Comparison of ENCODE assay signal across 14 cellular contexts in the genomic region with DNA sequence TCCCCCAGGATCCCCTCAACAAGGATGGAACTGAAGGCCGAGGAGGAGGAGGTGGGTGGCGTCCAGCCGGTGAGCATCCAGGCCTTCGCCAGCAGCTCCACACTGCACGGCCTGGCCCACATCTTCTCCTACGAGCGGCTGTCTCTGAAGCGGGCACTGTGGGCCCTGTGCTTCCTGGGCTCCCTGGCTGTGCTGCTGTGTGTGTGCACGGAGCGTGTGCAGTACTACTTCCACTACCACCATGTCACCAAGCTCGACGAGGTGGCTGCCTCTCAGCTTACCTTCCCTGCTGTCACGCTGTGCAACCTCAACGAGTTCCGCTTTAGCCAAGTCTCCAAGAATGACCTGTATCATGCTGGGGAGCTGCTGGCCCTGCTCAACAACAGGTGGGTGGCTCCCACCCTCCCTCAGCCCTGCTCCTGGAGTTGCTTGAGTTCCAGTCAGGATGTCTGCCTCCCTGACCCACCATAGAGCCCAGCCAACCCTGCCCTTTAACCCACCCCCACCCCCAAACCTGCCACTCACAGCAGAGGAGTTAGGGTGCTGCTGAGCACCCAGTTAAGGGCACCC. TPM values are rescaled to one million over a fixed set of nuclear protein-coding genes. Genes with fewer than 3 reads are reported as not detected.
DNase-seq lines count a peak whose midpoint lies in the region; ATAC-seq, FAIRE-seq and TF ChIP-seq lines count a peak whose summit lies in the region.
"Had no signal": no experiment of that assay in that cellular context is flagged by ENCODE, and none has a peak within 500 bp of the region (broad histone marks: within the 10 kb centered on the region; RNA-seq: fewer than 3 reads in every experiment).

No MANE protein-coding gene starts in this region.

- H3K4me3 Mint-ChIP-seq in activated naive CD8-positive, alpha-beta T cell treated with anti-CD3 and anti-CD28 coated beads for 36 hours: peak overlapping the region; percentile 82

- peaks cover 45% of the 10 kb centered on the region for H3K4me1 Mint-ChIP-seq in activated naive CD8-positive, alpha-beta T cell treated with anti-CD3 and anti-CD28 coated beads for 36 hours

- POLR2A ChIA-PET in SK-N-SH (lab: Yijun Ruan, JAX): interaction anchor here (0.5 to 1.2 kb wide), 2 partner anchors 37 to 75 kb away, joined by 3 to 4 read pairs; no protein-coding TSS in a partner anchor

- no peak for DNase-seq in SK-N-SH
- DNase-seq in HTR-8/SVneo (ENCODE audit: insufficient read length, low spot score): no peak
- peak; percentile 51 for DNase-seq in activated naive CD8-positive, alpha-beta T cell treated with anti-CD3 and anti-CD28 coated beads for 36 hours
- no peak for DNase-seq in neuronal stem cell (ENCODE audit: low spot score)
- no peak for DNase-seq in NCI-H2171 treated with DMSO at 0.1 percent for 48 hours (lab: John Stamatoyannopoulos, UW)
- DNase-seq: ACHN, activated gamma-delta T cell treated with Interleukin-2 at 50 U/mL for 16 hours, PC-9 had no signal

- no peak overlapping the region for H3K18ac ChIP-seq in neuronal stem cell (ENCODE audit: low read length)

- no peak overlapping the region for H3K4me3 ChIP-seq in SK-N-SH (ENCODE audit: low read depth in 2 of 2, low read length in 1 of 2)
- H3K4me3 ChIP-seq in neuronal stem cell (ENCODE audit: low read length in 2 of 2): peak overlapping the region in 1 of 2 donors; percentile 9

- H3K27me3 Mint-ChIP-seq in activated naive CD8-positive, alpha-beta T cell treated with anti-CD3 and anti-CD28 coated beads for 36 hours: peaks cover 11% of the 10 kb centered on the region

- no peak overlapping the region for H4K91ac ChIP-seq in neuronal stem cell (ENCODE audit: low read depth, low read length, poor library complexity)

- H3K79me2 ChIP-seq in SK-N-SH (ENCODE audit: insufficient read depth): no peaks in the 10 kb centered on the region

- TF ChIP-seq RAD21 in SK-N-SH (IDR thresholded peaks at IDR 0.05; ENCODE audit: low read length): no peak

- H3K9me3 ChIP-seq in SK-N-SH (no peaks in the 10 kb centered on the region), neuronal stem cell (replicated peaks in 1 of 2; ENCODE audit: control insufficient read depth in 2 of 2, insufficient read depth in 1 of 2, low read depth in 1 of 2, low read length in 2 of 2) (no peaks in the 10 kb centered on the region)
- H3K9me3 ChIP-seq: tibial nerve had no signal

- H3K27ac ChIP-seq in SK-N-SH (ENCODE audit: low read depth in 2 of 2, low read length in 1 of 2) (no peak overlapping the region), neuronal stem cell (replicated peaks; ENCODE audit: low read length) (no peak overlapping the region)
- H3K27ac ChIP-seq: PC-9, tibial nerve had no signal

- H2BK12ac ChIP-seq in neuronal stem cell (ENCODE audit: low read length): no peak overlapping the region

- H2BK120ac ChIP-seq in neuronal stem cell (ENCODE audit: low read depth, low read length): no peak overlapping the region

- no peaks in the 10 kb centered on the region for H3K9me2 ChIP-seq in SK-N-SH

- H3K79me1 ChIP-seq in neuronal stem cell (ENCODE audit: low read depth, low read length): peaks cover 1% of the 10 kb centered on the region

- peaks cover 7% of the 10 kb centered on the region for H3F3A ChIP-seq in SK-N-SH (replicated peaks; ENCODE audit: insufficient read depth)

- no peak for ATAC-seq in SK-N-SH treated with all-trans-retinoic acid at 6 μM for 48 hours
- no peak for ATAC-seq in HG02763 (IDR thresholded peaks at IDR 0.05; ENCODE audit: unreplicated experiment)
- ATAC-seq in HG03442 (IDR thresholded peaks at IDR 0.05; ENCODE audit: unreplicated experiment): no peak

- H3K4me1 ChIP-seq in SK-N-SH (ENCODE audit: control insufficient read depth in 1 of 2, insufficient read depth in 2 of 2, low read depth in 1 of 2, low read length in 1 of 2): peaks cover 7 to 41% of the 10 kb centered on the region in 2 experiments; a peak in 2 of 4 replicates
- H3K4me1 ChIP-seq in neuronal stem cell (ENCODE audit: control insufficient read depth in 2 of 2, insufficient read depth in 1 of 2, low read depth in 1 of 2, low read length in 2 of 2): peaks cover 6 to 10% of the 10 kb centered on the region in 2 donors

- H3K27ac Mint-ChIP-seq in activated naive CD8-positive, alpha-beta T cell treated with anti-CD3 and anti-CD28 coated beads for 36 hours: peak overlapping the region; percentile 87

- no peak for TF ChIP-seq CTCF in SK-N-SH (IDR thresholded peaks at IDR 0.05)

- peak overlapping the region; percentile 94 for H3K23ac ChIP-seq in neuronal stem cell (ENCODE audit: low read depth, low read length, poor library complexity)

- H3K9ac ChIP-seq in SK-N-SH (no peak overlapping the region), neuronal stem cell (ENCODE audit: low read depth, low read length, poor library complexity) (peak overlapping the region; percentile 53)

- no peak overlapping the region for H3K4ac ChIP-seq in neuronal stem cell (ENCODE audit: low read length)

- no peak overlapping the region for H2AFZ ChIP-seq in SK-N-SH (ENCODE audit: low read depth)
- no peak overlapping the region for H2AFZ ChIP-seq in neuronal stem cell (ENCODE audit: low read length)
- H2AFZ ChIP-seq: PC-9 had no signal

- H3K27me3 ChIP-seq in SK-N-SH (ENCODE audit: insufficient read depth): no peaks in the 10 kb centered on the region
- H3K27me3 ChIP-seq in neuronal stem cell (ENCODE audit: control insufficient read depth in 3 of 3, insufficient read depth in 3 of 3, low read depth in 1 of 3, low read length in 3 of 3): peaks cover 0 to 19% (median 18%) of the 10 kb centered on the region in 3 experiments

- no peaks in the 10 kb centered on the region for H4K20me1 ChIP-seq in SK-N-SH (ENCODE audit: insufficient read depth)

- no peaks in the 10 kb centered on the region for H3K9me3 Mint-ChIP-seq in activated naive CD8-positive, alpha-beta T cell treated with anti-CD3 and anti-CD28 coated beads for 36 hours

- peak; percentile 63 for FAIRE-seq in HTR-8/SVneo (lab: Jason Lieb, UNC)
- FAIRE-seq: colon, TTC549 had no signal

- H3K4me2 ChIP-seq in SK-N-SH: peak overlapping the region; percentile 77; the same call in 1 of the 2 replicates
- no peak overlapping the region for H3K4me2 ChIP-seq in neuronal stem cell (ENCODE audit: insufficient read depth, low read length, poor library complexity, severe bottlenecking)

- H3K36me3 ChIP-seq in SK-N-SH (replicated peaks in 1 of 2; ENCODE audit: control insufficient read depth in 1 of 2, insufficient read depth in 2 of 2, low read length in 1 of 2) (peaks cover 0 to 10% of the 10 kb centered on the region in 2 experiments), neuronal stem cell (replicated peaks in 1 of 2; ENCODE audit: control insufficient read depth in 2 of 2, insufficient read depth in 2 of 2, low read length in 2 of 2) (peaks cover 2 to 8% of the 10 kb centered on the region in 2 donors)
- H3K36me3 ChIP-seq: tibial nerve had no signal

- CTCF ChIA-PET in SK-N-SH (lab: Yijun Ruan, JAX): interaction anchor here (0.7 to 37.6 kb wide), 10 partner anchors 11 to 295 kb away, joined by 3 to 1401 read pairs (median 10); a partner anchor contains a TSS

- H3K14ac ChIP-seq in neuronal stem cell (ENCODE audit: low read length): no peak overlapping the region

- no peak overlapping the region for H4K8ac ChIP-seq in neuronal stem cell (ENCODE audit: low read depth, low read length)

- TF ChIP-seq EP300 in SK-N-SH (IDR thresholded peaks at IDR 0.05; ENCODE audit: borderline replicate concordance in 1 of 2, low read depth in 1 of 2, low read length in 1 of 2): no peak

- H2BK5ac ChIP-seq in neuronal stem cell (ENCODE audit: low read length): no peak overlapping the region

- peaks cover 5% of the 10 kb centered on the region for H3K36me3 Mint-ChIP-seq in activated naive CD8-positive, alpha-beta T cell treated with anti-CD3 and anti-CD28 coated beads for 36 hours

- WGBS in SK-N-SH (ENCODE audit: low lambda C conversion rate): 94% methylated on average over 15 of the region's 15 CpGs
- WGBS in neuronal stem cell (ENCODE audit: extremely low coverage in 2 of 2, insufficient read length in 2 of 2, insufficient replicate concordance in 1 of 2), 2 donors: no CpG with 5 or more reads among the region's 15 CpGs

- H2BK15ac ChIP-seq in neuronal stem cell (ENCODE audit: low read length): no peak overlapping the region

- peak overlapping the region; percentile 18 for H2AK5ac ChIP-seq in neuronal stem cell (ENCODE audit: low read depth, low read length)

TF ChIP-seq in SK-N-SH, 30 proteins besides CTCF, POLR2A, EP300 and RAD21 (continues in another document):
- no peak for TF ChIP-seq RFX5 (IDR thresholded peaks at IDR 0.05; ENCODE audit: low read length)

RNA-seq across cellular contexts. Expression of a gene that starts 1.4 kb away (rescaled TPM):
- 24.3 and 28.4 TPM in 2 replicates for polyA plus RNA-seq in SK-N-SH (2012; rRNA removed)
- 13.0 and 18.6 TPM in 2 replicates for polyA plus RNA-seq in SK-N-SH (2012; cell fraction: cytosol; rRNA removed)
- polyA plus RNA-seq in SK-N-SH (2012; cell fraction: nucleus; rRNA removed): 49.9 and 58.9 TPM in 2 replicates
- 10 to 100 TPM; 10.8 TPM for total RNA-seq in activated naive CD8-positive, alpha-beta T cell treated with anti-CD3 and anti-CD28 coated beads for 36 hours
- 15.9 TPM for polyA plus RNA-seq in neuronal stem cell (2013, experiment 1 of 2)
- 15.8 TPM for polyA plus RNA-seq in neuronal stem cell (2013, experiment 2 of 2)

RNA-seq across cellular contexts. Expression of a gene that starts 26.3 kb away (rescaled TPM):
- 58.5 and 77.2 TPM in 2 replicates for polyA plus RNA-seq in SK-N-SH (2012; rRNA removed)
- polyA plus RNA-seq in SK-N-SH (2012; cell fraction: cytosol; rRNA removed): 37.1 and 43.2 TPM in 2 replicates
- 190 and 230 TPM in 2 replicates for polyA plus RNA-seq in SK-N-SH (2012; cell fraction: nucleus; rRNA removed)
- total RNA-seq in activated naive CD8-positive, alpha-beta T cell treated with anti-CD3 and anti-CD28 coated beads for 36 hours: 10 to 100 TPM; 65.8 to 74.8 TPM
- polyA plus RNA-seq in neuronal stem cell (2013, experiment 1 of 2): 125 TPM
- polyA plus RNA-seq in neuronal stem cell (2013, experiment 2 of 2): 122 TPM

RNA-seq across cellular contexts. Expression of a gene that starts 33.5 kb away (rescaled TPM):
- 21.5 and 23.4 TPM in 2 replicates for polyA plus RNA-seq in SK-N-SH (2012; rRNA removed)
- 25.5 and 28.2 TPM in 2 replicates for polyA plus RNA-seq in SK-N-SH (2012; cell fraction: cytosol; rRNA removed)
- polyA plus RNA-seq in SK-N-SH (2012; cell fraction: nucleus; rRNA removed): 16.0 and 24.4 TPM in 2 replicates
- 100 to 1,000 TPM; 111 to 119 TPM for total RNA-seq in activated naive CD8-positive, alpha-beta T cell treated with anti-CD3 and anti-CD28 coated beads for 36 hours
- polyA plus RNA-seq in neuronal stem cell (2013, experiment 1 of 2): 60.2 TPM
- 61.2 TPM for polyA plus RNA-seq in neuronal stem cell (2013, experiment 2 of 2)

RNA-seq across cellular contexts. Expression of a gene that starts 45.0 kb away (rescaled TPM):
- 0.07 and 0.26 TPM in 2 replicates for polyA plus RNA-seq in SK-N-SH (2012; rRNA removed)
- polyA plus RNA-seq in SK-N-SH (2012; cell fraction: cytosol; rRNA removed): 0.06 and 0.07 TPM in 2 replicates
- 0.72 and 1.0 TPM in 2 replicates for polyA plus RNA-seq in SK-N-SH (2012; cell fraction: nucleus; rRNA removed)
- under 1 TPM; 0.39 to 0.86 TPM for total RNA-seq in activated naive CD8-positive, alpha-beta T cell treated with anti-CD3 and anti-CD28 coated beads for 36 hours
- 0.03 TPM for polyA plus RNA-seq in neuronal stem cell (2013, experiment 1 of 2)
- polyA plus RNA-seq in neuronal stem cell (2013, experiment 2 of 2): 0.03 TPM

RNA-seq across cellular contexts. Expression of a gene that starts 53.2 kb away (rescaled TPM):
- polyA plus RNA-seq in SK-N-SH (2012; rRNA removed): 204 and 218 TPM in 2 replicates
- 212 and 214 TPM in 2 replicates for polyA plus RNA-seq in SK-N-SH (2012; cell fraction: cytosol; rRNA removed)
- polyA plus RNA-seq in SK-N-SH (2012; cell fraction: nucleus; rRNA removed): 56.4 and 74.7 TPM in 2 replicates
- total RNA-seq in activated naive CD8-positive, alpha-beta T cell treated with anti-CD3 and anti-CD28 coated beads for 36 hours: 10 to 100 TPM; 48.3 to 49.2 TPM
- 49.2 TPM for polyA plus RNA-seq in neuronal stem cell (2013, experiment 1 of 2)
- 48.1 TPM for polyA plus RNA-seq in neuronal stem cell (2013, experiment 2 of 2)
